In the genomic region with DNA sequence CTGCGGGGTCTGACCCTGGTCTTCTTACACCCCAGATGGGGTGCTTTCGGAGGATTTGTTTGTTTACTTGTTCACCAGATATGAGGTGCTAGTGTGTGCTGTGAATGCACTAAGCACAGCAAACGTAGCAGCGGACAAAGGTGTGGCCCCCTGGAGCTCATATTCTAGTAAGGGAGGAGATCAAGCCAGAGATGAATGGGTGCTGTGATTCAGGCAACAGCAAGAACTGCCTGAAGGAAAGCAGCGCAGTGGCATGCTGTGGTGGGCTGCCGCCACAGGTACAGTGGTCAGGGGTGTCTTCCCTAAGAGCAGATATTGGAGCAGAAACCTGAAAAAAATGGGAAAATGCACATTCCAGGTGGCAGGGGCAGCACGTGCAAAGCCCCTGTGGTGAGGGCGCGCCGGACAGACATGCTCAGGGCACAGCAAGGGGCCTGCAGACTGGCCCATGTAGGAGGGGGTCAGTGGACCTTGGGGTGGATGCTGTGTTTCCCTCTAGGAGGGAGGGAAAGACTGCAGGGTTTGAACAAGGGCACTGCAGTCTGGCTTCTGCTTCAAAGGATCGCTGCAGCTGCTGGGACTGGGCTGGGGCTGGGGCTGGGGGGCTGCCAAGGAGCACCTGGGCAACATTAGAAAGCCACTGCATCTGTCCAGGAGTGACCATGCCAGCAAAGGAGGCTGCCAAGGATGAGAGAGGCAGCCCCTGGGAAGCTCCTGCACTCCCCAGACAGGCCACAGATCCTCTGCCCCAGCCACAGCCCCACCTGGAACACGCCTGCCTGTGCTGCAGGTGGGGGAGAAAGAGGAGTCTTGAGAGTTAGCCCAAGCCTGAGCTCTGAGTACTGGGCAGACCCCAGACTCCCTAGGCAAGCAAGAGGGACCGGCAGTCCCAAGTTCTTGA, we compare ENCODE assay signal across 8 cellular contexts. TPM values are rescaled to one million over a fixed set of nuclear protein-coding genes. Genes with fewer than 3 reads are reported as not detected.
DNase-seq lines count a peak whose midpoint lies in the region; ATAC-seq and TF ChIP-seq lines count a peak whose summit lies in the region.

No MANE protein-coding gene starts in this region.

- peak overlapping the region; percentile 65 for H3K9ac ChIP-seq in neural cell (ENCODE audit: low read length)

- peaks cover 0 to 5% of the 10 kb centered on the region in 2 donors for H3K36me3 ChIP-seq in esophagus (ENCODE audit: control insufficient read depth in 2 of 2, insufficient read depth in 2 of 2, low read length in 1 of 2)
- H3K36me3 ChIP-seq in neural cell (ENCODE audit: insufficient read depth, low read length), result no peaks in the 10 kb centered on the region

- peak overlapping the region; percentile 53 for H2AFZ ChIP-seq in neural cell (ENCODE audit: low read depth, low read length)

- H3K4me3 Mint-ChIP-seq in activated naive CD4-positive, alpha-beta T cell treated with anti-CD3 and anti-CD28 coated beads, Interleukin-2, amount 10 ng/mL, durations not matched to agents 7 days and 5 days, result no peak overlapping the region
- H3K4me3 Mint-ChIP-seq in effector memory CD8-positive, alpha-beta T cell, result no peak overlapping the region

- TF ChIP-seq RAD21 in neural cell (conservative IDR thresholded peaks at IDR 0.05), result no peak

- no peaks in the 10 kb centered on the region for H3K9me3 Mint-ChIP-seq in activated naive CD4-positive, alpha-beta T cell treated with anti-CD3 and anti-CD28 coated beads, Interleukin-2, amount 10 ng/mL, durations not matched to agents 7 days and 5 days
- H3K9me3 Mint-ChIP-seq in effector memory CD8-positive, alpha-beta T cell, result no peaks in the 10 kb centered on the region

- peaks cover 18% of the 10 kb centered on the region for H3K27me3 Mint-ChIP-seq in activated naive CD4-positive, alpha-beta T cell treated with anti-CD3 and anti-CD28 coated beads, Interleukin-2, amount 10 ng/mL, durations not matched to agents 7 days and 5 days
- peaks cover 0 to 4% of the 10 kb centered on the region in 2 donors for H3K27me3 Mint-ChIP-seq in effector memory CD8-positive, alpha-beta T cell

- H3K36me3 Mint-ChIP-seq in activated naive CD4-positive, alpha-beta T cell treated with anti-CD3 and anti-CD28 coated beads, Interleukin-2, amount 10 ng/mL, durations not matched to agents 7 days and 5 days, result no peaks in the 10 kb centered on the region
- no peaks in the 10 kb centered on the region for H3K36me3 Mint-ChIP-seq in effector memory CD8-positive, alpha-beta T cell (ENCODE audit: insufficient read depth)

- H3K9me3 ChIP-seq in esophagus (ENCODE audit: control insufficient read depth in 2 of 2, insufficient read depth in 1 of 2, low read depth in 1 of 2, low read length in 1 of 2) (no peaks in the 10 kb centered on the region), neural cell (ENCODE audit: low read length) (no peaks in the 10 kb centered on the region)

- WGBS in esophagus, 2 donors, result 73 to 77% methylated on average over 13 of the region's 13 CpGs

- H3K79me2 ChIP-seq in neural cell (replicated peaks; ENCODE audit: insufficient read depth, low read length), result no peaks in the 10 kb centered on the region

- H3K9me2 ChIP-seq in neural cell (ENCODE audit: insufficient read depth, low read length), result no peaks in the 10 kb centered on the region

- no peaks in the 10 kb centered on the region for H3K27me3 ChIP-seq in esophagus (ENCODE audit: control insufficient read depth in 1 of 2, insufficient read depth in 2 of 2, low read length in 2 of 2)
- H3K27me3 ChIP-seq in neural cell (ENCODE audit: insufficient read depth, low read depth, low read length), result no peaks in the 10 kb centered on the region

- H3K4me3 ChIP-seq in esophagus (ENCODE audit: low read depth in 1 of 2, low read length in 2 of 2) (no peak overlapping the region), neural cell (ENCODE audit: low read length) (peak overlapping the region; percentile 60)

- no peak for TF ChIP-seq EP300 in neural cell (conservative IDR thresholded peaks at IDR 0.05; ENCODE audit: poor library complexity, severe bottlenecking)

- peak overlapping the region; percentile 42 for H3K4me2 ChIP-seq in neural cell (ENCODE audit: low read length)

- peaks cover 16% of the 10 kb centered on the region for H3K4me1 Mint-ChIP-seq in activated naive CD4-positive, alpha-beta T cell treated with anti-CD3 and anti-CD28 coated beads, Interleukin-2, amount 10 ng/mL, durations not matched to agents 7 days and 5 days
- H3K4me1 Mint-ChIP-seq in effector memory CD8-positive, alpha-beta T cell (ENCODE audit: low read depth in 2 of 2), result no peaks in the 10 kb centered on the region

- no peaks in the 10 kb centered on the region for H4K20me1 ChIP-seq in neural cell (ENCODE audit: insufficient read depth)

- DNase-seq in activated naive CD4-positive, alpha-beta T cell treated with anti-CD3 and anti-CD28 coated beads, Interleukin-2, amount 10 ng/mL, durations not matched to agents 7 days and 5 days, result no peak
- no peak for DNase-seq in activated naive CD4-positive, alpha-beta T cell treated with anti-CD3 and anti-CD28 coated beads, Interleukin-2, amount 50 U/mL, for 16 hours
- no peak for DNase-seq in effector memory CD8-positive, alpha-beta T cell
- DNase-seq in mucosa of gallbladder (ENCODE audit: low spot score), result no peak

- H3K27ac ChIP-seq in esophagus (ENCODE audit: low read depth in 2 of 2, low read length in 1 of 2) (peak overlapping the region; percentile 63 to 69), neural cell (ENCODE audit: low read length) (peak overlapping the region; percentile 79)

- CTCF ChIA-PET in activated naive CD4-positive, alpha-beta T cell treated with anti-CD3 and anti-CD28 coated beads, Interleukin-2, amount 10 ng/mL, durations not matched to agents 7 days and 5 days (lab: Charles Lee), result interaction anchor here (0.8 to 2.2 kb wide), 7 partner anchors 10 to 47 kb away, joined by 3 to 11 read pairs (median 3); partner anchors contain the start of gene ZNF22

- no peaks in the 10 kb centered on the region for H3F3A ChIP-seq in neural cell (ENCODE audit: insufficient read depth, low read length, poor library complexity, severe bottlenecking)

- TF ChIP-seq CTCF in neural cell (IDR thresholded peaks at IDR 0.05; ENCODE audit: poor library complexity, severe bottlenecking), result no peak

- peak overlapping the region; percentile 11 for H3K27ac Mint-ChIP-seq in activated naive CD4-positive, alpha-beta T cell treated with anti-CD3 and anti-CD28 coated beads, Interleukin-2, amount 10 ng/mL, durations not matched to agents 7 days and 5 days
- no peak overlapping the region for H3K27ac Mint-ChIP-seq in effector memory CD8-positive, alpha-beta T cell

- H3K4me1 ChIP-seq in esophagus (ENCODE audit: control insufficient read depth in 2 of 2, insufficient read depth in 2 of 2, low read length in 1 of 2), result peaks cover 26 to 38% of the 10 kb centered on the region in 2 donors

- ATAC-seq in HG03280 (IDR thresholded peaks at IDR 0.05; ENCODE audit: unreplicated experiment), result no peak
- ATAC-seq in effector memory CD8-positive, alpha-beta T cell (replicated peaks), result no peak
- no peak for ATAC-seq in HG02852 (IDR thresholded peaks at IDR 0.05; ENCODE audit: unreplicated experiment)

TF ChIP-seq in neural cell, 6 proteins besides CTCF, POLR2A, EP300 and RAD21:
- no peak for TF ChIP-seq EZH2 (IDR thresholded peaks at IDR 0.05; ENCODE audit: borderline replicate concordance, insufficient read depth, low read length, poor library complexity, severe bottlenecking)
- no peak for TF ChIP-seq POLR2AphosphoS5 (IDR thresholded peaks at IDR 0.05)
- no peak for TF ChIP-seq SMC3 (conservative IDR thresholded peaks at IDR 0.05; ENCODE audit: poor library complexity)
- no peak for TF ChIP-seq MXI1 (conservative IDR thresholded peaks at IDR 0.05; ENCODE audit: poor library complexity, severe bottlenecking)
- TF ChIP-seq TAF1 (IDR thresholded peaks at IDR 0.05; ENCODE audit: low read depth), result no peak
- TF ChIP-seq, protein P1, sequence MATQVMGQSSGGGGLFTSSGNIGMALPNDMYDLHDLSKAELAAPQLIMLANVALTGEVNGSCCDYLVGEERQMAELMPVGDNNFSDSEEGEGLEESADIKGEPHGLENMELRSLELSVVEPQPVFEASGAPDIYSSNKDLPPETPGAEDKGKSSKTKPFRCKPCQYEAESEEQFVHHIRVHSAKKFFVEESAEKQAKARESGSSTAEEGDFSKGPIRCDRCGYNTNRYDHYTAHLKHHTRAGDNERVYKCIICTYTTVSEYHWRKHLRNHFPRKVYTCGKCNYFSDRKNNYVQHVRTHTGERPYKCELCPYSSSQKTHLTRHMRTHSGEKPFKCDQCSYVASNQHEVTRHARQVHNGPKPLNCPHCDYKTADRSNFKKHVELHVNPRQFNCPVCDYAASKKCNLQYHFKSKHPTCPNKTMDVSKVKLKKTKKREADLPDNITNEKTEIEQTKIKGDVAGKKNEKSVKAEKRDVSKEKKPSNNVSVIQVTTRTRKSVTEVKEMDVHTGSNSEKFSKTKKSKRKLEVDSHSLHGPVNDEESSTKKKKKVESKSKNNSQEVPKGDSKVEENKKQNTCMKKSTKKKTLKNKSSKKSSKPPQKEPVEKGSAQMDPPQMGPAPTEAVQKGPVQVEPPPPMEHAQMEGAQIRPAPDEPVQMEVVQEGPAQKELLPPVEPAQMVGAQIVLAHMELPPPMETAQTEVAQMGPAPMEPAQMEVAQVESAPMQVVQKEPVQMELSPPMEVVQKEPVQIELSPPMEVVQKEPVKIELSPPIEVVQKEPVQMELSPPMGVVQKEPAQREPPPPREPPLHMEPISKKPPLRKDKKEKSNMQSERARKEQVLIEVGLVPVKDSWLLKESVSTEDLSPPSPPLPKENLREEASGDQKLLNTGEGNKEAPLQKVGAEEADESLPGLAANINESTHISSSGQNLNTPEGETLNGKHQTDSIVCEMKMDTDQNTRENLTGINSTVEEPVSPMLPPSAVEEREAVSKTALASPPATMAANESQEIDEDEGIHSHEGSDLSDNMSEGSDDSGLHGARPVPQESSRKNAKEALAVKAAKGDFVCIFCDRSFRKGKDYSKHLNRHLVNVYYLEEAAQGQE (IDR thresholded peaks at IDR 0.05; ENCODE audit: borderline replicate concordance), result no peak
TF ChIP-seq in neural cell: peak in this region for 0.

RNA-seq across cellular contexts. Expression of gene DEPP1, which starts 0.9 kb away (rescaled TPM):
- polyA plus RNA-seq in esophagus (10 to 100 TPM in 1 of 2 donors, 1 to 10 TPM in 1; 7.7 to 29.0 TPM), neural cell (4.3 and 5.2 TPM in 2 replicates)
- 9.5 and 10.4 TPM in 2 replicates for polyA minus RNA-seq in neural cell
- 45.8 TPM for total RNA-seq in mucosa of gallbladder

RNA-seq across cellular contexts. Expression of gene RASSF4, which starts 19.9 kb away (rescaled TPM):
- polyA plus RNA-seq in esophagus (1 to 10 TPM; 3.6 to 3.7 TPM), neural cell (10.2 and 12.4 TPM in 2 replicates)
- 6.3 and 10.0 TPM in 2 replicates for polyA minus RNA-seq in neural cell
- total RNA-seq in mucosa of gallbladder, result 41.9 TPM

RNA-seq across cellular contexts. Expression of gene ZNF22, which starts 21.2 kb away (rescaled TPM):
- polyA plus RNA-seq in esophagus, result 1 to 10 TPM; 4.6 to 5.4 TPM
- polyA plus RNA-seq in neural cell, result 32.9 and 34.1 TPM in 2 replicates
- 34.6 and 35.8 TPM in 2 replicates for polyA minus RNA-seq in neural cell
- 16.5 TPM for total RNA-seq in mucosa of gallbladder
